Comparison of ENCODE assay signal across 8 cellular contexts in genomic region chr22:35915477-35916013, GRCh38.
DNase-seq lines count a peak whose midpoint lies in the region; ATAC-seq lines count a peak whose summit lies in the region.

No MANE protein-coding gene starts in this region.

- H3K27ac Mint-ChIP-seq in activated naive CD8-positive, alpha-beta T cell treated with anti-CD3 and anti-CD28 coated beads, Interleukin-2, amount 10 ng/mL, durations not matched to agents 7 days and 5 days: no peak overlapping the region
- H3K27ac Mint-ChIP-seq in activated naive CD8-positive, alpha-beta T cell treated with anti-CD3 and anti-CD28 coated beads for 36 hours: no peak overlapping the region

- H3K4me3 Mint-ChIP-seq in activated naive CD8-positive, alpha-beta T cell treated with anti-CD3 and anti-CD28 coated beads, Interleukin-2, amount 10 ng/mL, durations not matched to agents 7 days and 5 days: peak overlapping the region; percentile 2
- no peak overlapping the region for H3K4me3 Mint-ChIP-seq in activated naive CD8-positive, alpha-beta T cell treated with anti-CD3 and anti-CD28 coated beads for 36 hours

- no peak overlapping the region for H2BK12ac ChIP-seq in mesenchymal stem cell (ENCODE audit: low read length in 2 of 2)

- H3K27me3 ChIP-seq in mesenchymal stem cell (ENCODE audit: control insufficient read depth in 1 of 2, insufficient read depth in 1 of 2, low read length in 2 of 2) (no peaks in the 10 kb centered on the region), aorta (ENCODE audit: control insufficient read depth in 1 of 2, insufficient read depth in 2 of 2, low read length in 1 of 2) (no peaks in the 10 kb centered on the region)

- H3K4ac ChIP-seq in mesenchymal stem cell (ENCODE audit: low read depth in 1 of 2, low read length in 2 of 2): no peak overlapping the region

- POLR2A ChIA-PET in activated naive CD8-positive, alpha-beta T cell treated with anti-CD3 and anti-CD28 coated beads, Interleukin-2, amount 10 ng/mL, durations not matched to agents 7 days and 5 days (lab: Charles Lee): no interaction called here

- no peak overlapping the region for H3K14ac ChIP-seq in mesenchymal stem cell (ENCODE audit: low read length in 2 of 2)

- H3K9me3 Mint-ChIP-seq in activated naive CD8-positive, alpha-beta T cell treated with anti-CD3 and anti-CD28 coated beads, Interleukin-2, amount 10 ng/mL, durations not matched to agents 7 days and 5 days: no peaks in the 10 kb centered on the region
- no peaks in the 10 kb centered on the region for H3K9me3 Mint-ChIP-seq in activated naive CD8-positive, alpha-beta T cell treated with anti-CD3 and anti-CD28 coated beads for 36 hours

- H4K8ac ChIP-seq in mesenchymal stem cell (ENCODE audit: low read length): no peak overlapping the region

- H3K36me3 ChIP-seq in mesenchymal stem cell (ENCODE audit: control insufficient read depth in 1 of 2, insufficient read depth in 2 of 2, low read depth in 1 of 2, low read length in 2 of 2): no peaks in the 10 kb centered on the region
- no peaks in the 10 kb centered on the region for H3K36me3 ChIP-seq in aorta (ENCODE audit: control insufficient read depth in 1 of 2, insufficient read depth in 2 of 2, low read length in 1 of 2)

- DNase-seq in activated naive CD8-positive, alpha-beta T cell treated with anti-CD3 and anti-CD28 coated beads, Interleukin-2, amount 10 ng/mL, durations not matched to agents 7 days and 5 days: no peak
- DNase-seq in activated naive CD8-positive, alpha-beta T cell treated with anti-CD3 and anti-CD28 coated beads for 36 hours: no peak
- DNase-seq in caudate nucleus (lab: John Stamatoyannopoulos, UW) (peak in 3 of 61 donors; percentile 14 to 27 (median 20)), mesenchymal stem cell (peak; percentile 55), aorta (no peak), dedifferentiated amniotic fluid mesenchymal stem cell (ENCODE audit: extremely low spot score) (no peak)
- no peak for DNase-seq in activated CD4-positive, alpha-beta T cell treated with anti-CD3 and anti-CD28 coated beads, Interleukin-2, amount 50 U/mL, for 4 hours

- H2BK5ac ChIP-seq in mesenchymal stem cell (ENCODE audit: low read depth, low read length, poor library complexity, severe bottlenecking): no peak overlapping the region

- H3K36me3 Mint-ChIP-seq in activated naive CD8-positive, alpha-beta T cell treated with anti-CD3 and anti-CD28 coated beads, Interleukin-2, amount 10 ng/mL, durations not matched to agents 7 days and 5 days: no peaks in the 10 kb centered on the region
- no peaks in the 10 kb centered on the region for H3K36me3 Mint-ChIP-seq in activated naive CD8-positive, alpha-beta T cell treated with anti-CD3 and anti-CD28 coated beads for 36 hours

- H3K9me3 ChIP-seq in mesenchymal stem cell (ENCODE audit: control insufficient read depth, low read length) (no peaks in the 10 kb centered on the region), aorta (ENCODE audit: control insufficient read depth, low read length) (no peaks in the 10 kb centered on the region)

- peak overlapping the region; percentile 82 for H3K9ac ChIP-seq in mesenchymal stem cell (ENCODE audit: low read length)

- H2AK5ac ChIP-seq in mesenchymal stem cell (ENCODE audit: low read length, severe bottlenecking): no peak overlapping the region

- H3K18ac ChIP-seq in mesenchymal stem cell (ENCODE audit: low read depth in 1 of 2, low read length in 2 of 2): no peak overlapping the region

- peaks cover 39% of the 10 kb centered on the region for H3K79me1 ChIP-seq in mesenchymal stem cell (replicated peaks; ENCODE audit: low read length, poor library complexity, severe bottlenecking)

- no peak overlapping the region for H4K91ac ChIP-seq in mesenchymal stem cell (ENCODE audit: low read length)

- 21% methylated on average over 5 of the region's 5 CpGs for WGBS in mesenchymal stem cell
- 5 to 7% methylated on average over 5 of the region's 5 CpGs for WGBS in aorta, 2 donors

- no peak overlapping the region for H2AFZ ChIP-seq in mesenchymal stem cell (ENCODE audit: low read depth, low read length)

- no peak overlapping the region for H2BK120ac ChIP-seq in mesenchymal stem cell (ENCODE audit: low read depth, low read length)

- peak overlapping the region in 1 of 2 experiments; percentile 77 for H3K4me3 ChIP-seq in mesenchymal stem cell (ENCODE audit: insufficient read depth in 1 of 2, low read depth in 1 of 2, low read length in 2 of 2)
- peak overlapping the region in 1 of 2 donors; percentile 58 for H3K4me3 ChIP-seq in aorta (ENCODE audit: low read length in 2 of 2)

- ATAC-seq in activated naive CD8-positive, alpha-beta T cell treated with anti-CD3 and anti-CD28 coated beads, Interleukin-2, amount 10 ng/mL, durations not matched to agents 7 days and 5 days (ENCODE audit: low read depth): no peak
- ATAC-seq in aorta (ENCODE audit: low FRiP score) (no peak), GM19023 (IDR thresholded peaks at IDR 0.05; ENCODE audit: unreplicated experiment) (no peak)

- H3K23ac ChIP-seq in mesenchymal stem cell (ENCODE audit: low read length in 2 of 2): no peak overlapping the region

- peaks cover 4% of the 10 kb centered on the region for H3K27me3 Mint-ChIP-seq in activated naive CD8-positive, alpha-beta T cell treated with anti-CD3 and anti-CD28 coated beads, Interleukin-2, amount 10 ng/mL, durations not matched to agents 7 days and 5 days
- H3K27me3 Mint-ChIP-seq in activated naive CD8-positive, alpha-beta T cell treated with anti-CD3 and anti-CD28 coated beads for 36 hours: peaks cover 12% of the 10 kb centered on the region

- intact Hi-C loops in aorta (cut with DNase I): loop anchor here in 1 of 2 donors (10.0 kb wide), 1 partner anchor 151 kb away; no protein-coding TSS in a partner anchor

- peak overlapping the region; percentile 86 for H3K27ac ChIP-seq in caudate nucleus (ENCODE audit: low read depth, low read length)
- H3K27ac ChIP-seq in mesenchymal stem cell (ENCODE audit: low read length, poor library complexity, severe bottlenecking): peak overlapping the region; percentile 74
- H3K27ac ChIP-seq in aorta (ENCODE audit: low read depth in 1 of 2, low read length in 2 of 2): peak overlapping the region; percentile 35 to 62

- H2BK15ac ChIP-seq in mesenchymal stem cell (ENCODE audit: low read depth, poor library complexity, severe bottlenecking): no peak overlapping the region

- H3K4me1 ChIP-seq in mesenchymal stem cell (ENCODE audit: control insufficient read depth, insufficient read depth, low read depth, low read length) (peaks cover 2% of the 10 kb centered on the region), aorta (ENCODE audit: control insufficient read depth in 1 of 2, insufficient read depth in 2 of 2, low read length in 2 of 2) (peaks cover 0 to 6% of the 10 kb centered on the region in 2 donors)

- H3K4me2 ChIP-seq in mesenchymal stem cell (ENCODE audit: low read length, poor library complexity, severe bottlenecking): peak overlapping the region; percentile 76

- peaks cover 11% of the 10 kb centered on the region for H3K4me1 Mint-ChIP-seq in activated naive CD8-positive, alpha-beta T cell treated with anti-CD3 and anti-CD28 coated beads, Interleukin-2, amount 10 ng/mL, durations not matched to agents 7 days and 5 days
- H3K4me1 Mint-ChIP-seq in activated naive CD8-positive, alpha-beta T cell treated with anti-CD3 and anti-CD28 coated beads for 36 hours: peaks cover 12% of the 10 kb centered on the region
